Comparison of ENCODE assay signal across 10 cellular contexts in genomic region chr6:16333580-16333979, GRCh38.
A peak's percentile ranks its signal among the peaks of the same experiment; 100 is the strongest.
DNase-seq lines count a peak whose midpoint lies in the region; ATAC-seq and TF ChIP-seq lines count a peak whose summit lies in the region.
"Had no signal": no experiment of that assay in that cellular context is flagged by ENCODE, and none has a peak within 500 bp of the region (broad histone marks: within the 10 kb centered on the region; RNA-seq: fewer than 3 reads in every experiment).

No MANE protein-coding gene starts in this region.

- H4K20me1 ChIP-seq in HCT116 (ENCODE audit: insufficient read depth), result no peaks in the 10 kb centered on the region
- no peaks in the 10 kb centered on the region for H4K20me1 ChIP-seq in hepatocyte (ENCODE audit: insufficient read depth, poor library complexity, severe bottlenecking)

- TF ChIP-seq CTCF in HCT116 (IDR thresholded peaks at IDR 0.05 in 2 of 3, conservative IDR thresholded peaks at IDR 0.05 in 1 of 3; ENCODE audit: borderline replicate concordance in 1 of 3, insufficient read depth in 1 of 3, low read depth in 2 of 3, low read length in 2 of 3) (no peak), RWPE2 (IDR thresholded peaks at IDR 0.05; ENCODE audit: poor library complexity, severe bottlenecking) (no peak), fibroblast of pulmonary artery (IDR thresholded peaks at IDR 0.05; ENCODE audit: low read length, missing control alignments) (no peak), sigmoid colon (IDR thresholded peaks at IDR 0.05) (no peak), hepatocyte (IDR thresholded peaks at IDR 0.05; ENCODE audit: poor library complexity) (no peak)

- CTCF ChIA-PET in HCT116 (lab: Charles Lee), result interaction anchor here (1.1 to 2.7 kb wide), 6 partner anchors 13 to 753 kb away, joined by 3 to 9 read pairs (median 4); no protein-coding TSS in a partner anchor

- POLR2A ChIA-PET in HCT116 (lab: Charles Lee), result no interaction called here

- H3K27me3 ChIP-seq in HCT116 (ENCODE audit: insufficient read depth, low read length) (no peaks in the 10 kb centered on the region), RWPE2 (ENCODE audit: insufficient read depth, poor library complexity, severe bottlenecking) (no peaks in the 10 kb centered on the region), sigmoid colon (no peaks in the 10 kb centered on the region), hepatocyte (no peaks in the 10 kb centered on the region), SJCRH30 (no peaks in the 10 kb centered on the region)
- H3K27me3 ChIP-seq: vagina had no signal

- H2AFZ ChIP-seq in HCT116 (ENCODE audit: low read depth, low read length, poor library complexity, severe bottlenecking) (no peak overlapping the region), hepatocyte (no peak overlapping the region)

- peak overlapping the region; percentile 17 for H3K4me2 ChIP-seq in HCT116 (ENCODE audit: low read length)
- H3K4me2 ChIP-seq in hepatocyte, result no peak overlapping the region

- H3K9me3 ChIP-seq in HCT116 (ENCODE audit: control insufficient read depth in 1 of 2, insufficient read depth in 1 of 2, low read depth in 1 of 2, low read length in 2 of 2), result no peaks in the 10 kb centered on the region
- H3K9me3 ChIP-seq in RWPE2 (ENCODE audit: severe bottlenecking), result no peaks in the 10 kb centered on the region
- H3K9me3 ChIP-seq in sigmoid colon, result no peaks in the 10 kb centered on the region
- no peaks in the 10 kb centered on the region for H3K9me3 ChIP-seq in hepatocyte (ENCODE audit: low read depth)
- no peaks in the 10 kb centered on the region for H3K9me3 ChIP-seq in SJCRH30 (replicated peaks)
- H3K9me3 ChIP-seq: vagina had no signal

- no peak overlapping the region for H3K27ac ChIP-seq in HCT116 (ENCODE audit: low read depth, low read length)
- peak overlapping the region; percentile 34 for H3K27ac ChIP-seq in RWPE2 (ENCODE audit: poor library complexity, severe bottlenecking)
- peak overlapping the region in 3 of 4 donors; percentile 6 to 83 (median 30) for H3K27ac ChIP-seq in sigmoid colon
- H3K27ac ChIP-seq in hepatocyte, result no peak overlapping the region
- H3K27ac ChIP-seq in SJCRH30, result no peak overlapping the region

- peaks cover 8 to 40% of the 10 kb centered on the region in 2 experiments; a peak in 3 of 4 replicates for H3K4me1 ChIP-seq in HCT116 (ENCODE audit: control insufficient read depth in 1 of 2, insufficient read depth in 2 of 2, low read length in 2 of 2)
- H3K4me1 ChIP-seq in RWPE2 (ENCODE audit: insufficient read depth, poor library complexity, severe bottlenecking), result peaks cover 58% of the 10 kb centered on the region
- H3K4me1 ChIP-seq in sigmoid colon, result peaks cover 0 to 69% (median 61%) of the 10 kb centered on the region in 4 donors
- peaks cover 14% of the 10 kb centered on the region for H3K4me1 ChIP-seq in hepatocyte (ENCODE audit: insufficient read depth)
- H3K4me1 ChIP-seq in SJCRH30, result no peaks in the 10 kb centered on the region; the same call in 1 of the 2 replicates

- DNase-seq in HCT116 (ENCODE audit: low read depth, low spot score) (no peak), RWPE2 (ENCODE audit: low spot score) (no peak), fibroblast of pulmonary artery (ENCODE audit: low read depth) (peak; percentile 60), sigmoid colon (no peak), hepatocyte (ENCODE audit: low spot score) (no peak), SJCRH30 (no peak)
- no peak for DNase-seq in activated naive CD4-positive, alpha-beta T cell treated with Interleukin-2 at 50 U/mL for 16 hours
- DNase-seq: NCI-H2171 treated with DMSO at 0.1 percent for 48 hours had no signal

- H3K9ac ChIP-seq in HCT116 (ENCODE audit: low read length), result no peak overlapping the region

- TF ChIP-seq EP300 in sigmoid colon (IDR thresholded peaks at IDR 0.05), result no peak

- WGBS in sigmoid colon, 2 donors, result 48 to 72% methylated on average over 3 of the region's 3 CpGs
- WGBS in hepatocyte (ENCODE audit: low lambda C conversion rate, missing lambda C conversion rate), result 87% methylated on average over 3 of the region's 3 CpGs

- H3K9me2 ChIP-seq in HCT116 (ENCODE audit: insufficient read depth), result no peaks in the 10 kb centered on the region
- no peaks in the 10 kb centered on the region for H3K9me2 ChIP-seq in hepatocyte (replicated peaks; ENCODE audit: insufficient read depth)

- TF ChIP-seq POLR2A in HCT116 (IDR thresholded peaks at IDR 0.05; ENCODE audit: borderline replicate concordance, extremely low read depth, insufficient read depth, insufficient read length), result no peak
- TF ChIP-seq POLR2A in sigmoid colon (IDR thresholded peaks at IDR 0.05), result no peak

- no peak for TF ChIP-seq RAD21 in HCT116 (IDR thresholded peaks at IDR 0.05; ENCODE audit: low read depth)

- no TSS peak for BruUV-seq in HCT116 (replicated peaks; lab: Mats Ljungman, UMichigan)

- RAD21 ChIA-PET in HCT116 (lab: Charles Lee; ENCODE audit: low non-redundant PET in 1 of 2, low total read pairs in 2 of 2, uncharacterized antibody in 2 of 2, unreplicated experiment in 2 of 2), result no interaction called here

- intact Hi-C loops in HCT116 (cut with micrococcal nuclease) (loop anchor here (2.0 to 5.0 kb wide), 5 partner anchors 177 to 759 kb away; no protein-coding TSS in a partner anchor), sigmoid colon (cut with DNase I) (loop anchor here (2.0 to 10.0 kb wide), 5 partner anchors 96 to 1371 kb away; partner anchors contain the start of genes GMPR and NUP153)

- H3K4me3 ChIP-seq in HCT116 (replicated peaks in 1 of 2; ENCODE audit: low read depth in 1 of 2, low read length in 2 of 2) (no peak overlapping the region), RWPE2 (ENCODE audit: severe bottlenecking) (no peak overlapping the region), fibroblast of pulmonary artery (replicated peaks; ENCODE audit: low read depth, low read length) (no peak overlapping the region), sigmoid colon (no peak overlapping the region), hepatocyte (no peak overlapping the region), SJCRH30 (no peak overlapping the region)
- H3K4me3 ChIP-seq: vagina had no signal

- no peaks in the 10 kb centered on the region for H3K36me3 ChIP-seq in HCT116 (ENCODE audit: control insufficient read depth in 1 of 2, insufficient read depth in 2 of 2, low read length in 2 of 2)
- H3K36me3 ChIP-seq in RWPE2 (ENCODE audit: low read depth), result no peaks in the 10 kb centered on the region
- no peaks in the 10 kb centered on the region for H3K36me3 ChIP-seq in sigmoid colon
- H3K36me3 ChIP-seq in hepatocyte (replicated peaks; ENCODE audit: insufficient read depth, low read depth), result no peaks in the 10 kb centered on the region
- H3K36me3 ChIP-seq in SJCRH30, result no peaks in the 10 kb centered on the region
- H3K36me3 ChIP-seq: vagina had no signal

- H3K79me2 ChIP-seq in HCT116 (ENCODE audit: insufficient read depth, low read length) (no peaks in the 10 kb centered on the region), hepatocyte (peaks cover 6% of the 10 kb centered on the region)

- ATAC-seq in HCT116, result no peak
- peak; percentile 78 for ATAC-seq in RWPE2 (ENCODE audit: low read depth)
- no peak for ATAC-seq in HG03196 (IDR thresholded peaks at IDR 0.05; ENCODE audit: unreplicated experiment)

TF ChIP-seq in HCT116, 20 proteins besides CTCF, POLR2A, EP300 and RAD21:
- 0 out of 2 replicates have a peak, but pooled peaks have one; percentile 33 for TF ChIP-seq FOSL1 (IDR thresholded peaks at IDR 0.05; ENCODE audit: low read depth)
- TF ChIP-seq TCF7L2 (IDR thresholded peaks at IDR 0.05; ENCODE audit: borderline replicate concordance, extremely low read depth, insufficient read depth, insufficient read length), result no peak

Comparison
In these comparisons a context has a peak if more than half of its experiments do, and no peak if none do; other contexts are left out.
1. H3K27ac ChIP-seq: peak in RWPE2 (single experiment) and sigmoid colon (3 of 4); none in HCT116 (single experiment), hepatocyte (single experiment) and SJCRH30 (single experiment).